8 cellular contexts compared by ENCODE assay signal in genomic region chr19:39833464-39834286, GRCh38.
DNase-seq lines count a peak whose midpoint lies in the region; ATAC-seq and TF ChIP-seq lines count a peak whose summit lies in the region.

DYRK1B (minus strand) TSS chr19:39834162; CDS start chr19:39831867, 2,295 bp downstream.

- peak within 1 kb of the TSS; percentile 92 for H3K4me3 Mint-ChIP-seq in nephron progenitor cell

- TF ChIP-seq CTCF in RWPE2 (IDR thresholded peaks at IDR 0.05; ENCODE audit: poor library complexity, severe bottlenecking) (no peak), foreskin fibroblast (IDR thresholded peaks at IDR 0.05; ENCODE audit: low read depth, low read length) (no peak), nephron progenitor cell (IDR thresholded peaks at IDR 0.05) (no peak)

- peaks cover 62% of the 10 kb centered on the region for H3K36me3 ChIP-seq in RWPE2 (ENCODE audit: low read depth)

- H3K27ac ChIP-seq in RWPE2 (ENCODE audit: poor library complexity, severe bottlenecking) = peak within 1 kb of the TSS; percentile 52

- peaks cover 38% of the 10 kb centered on the region for H3K4me1 Mint-ChIP-seq in nephron progenitor cell

- DNase-seq in DMS 273 (lab: John Stamatoyannopoulos, UW; ENCODE audit: unreplicated experiment) = peak; percentile 99
- DNase-seq in HuH-7.5 (ENCODE audit: low spot score) = peak; percentile 61
- DNase-seq in RWPE2 (ENCODE audit: low spot score) = peak; percentile 97
- peak; percentile 83 to 96 (median 92) for DNase-seq in activated naive CD4-positive, alpha-beta T cell (lab: John Stamatoyannopoulos, UW)
- DNase-seq in foreskin fibroblast = peak; percentile 95 to 99
- DNase-seq in nephron progenitor cell = peak; percentile 97
- peak; percentile 96 for DNase-seq in stimulated activated naive CD8-positive, alpha-beta T cell treated with anti-CD3 and anti-CD28 coated beads, Interleukin-15, Interleukin-2, amounts not matched to agents 100 U/mL and 50 U/mL, for 24 hours

- H3K36me3 Mint-ChIP-seq in nephron progenitor cell (ENCODE audit: low read depth) = peaks cover 68% of the 10 kb centered on the region

- H3K27me3 Mint-ChIP-seq in nephron progenitor cell (ENCODE audit: low read depth, poor library complexity) = no peaks in the 10 kb centered on the region

- ATAC-seq in GM21515 (IDR thresholded peaks at IDR 0.05; ENCODE audit: unreplicated experiment) (peak; percentile 82), RWPE2 (ENCODE audit: low read depth) (peak; percentile 95)
- peak; percentile 92 for ATAC-seq in stimulated activated naive CD8-positive, alpha-beta T cell treated with anti-CD3 and anti-CD28 coated beads, Interleukin-15, Interleukin-2, amounts not matched to agents 100 U/mL and 50 U/mL, for 24 hours

- no peaks in the 10 kb centered on the region for H3K9me3 ChIP-seq in RWPE2 (ENCODE audit: severe bottlenecking)

- peak within 1 kb of the TSS; percentile 97 for H3K27ac Mint-ChIP-seq in nephron progenitor cell

- no peaks in the 10 kb centered on the region for H3K27me3 ChIP-seq in RWPE2 (ENCODE audit: insufficient read depth, poor library complexity, severe bottlenecking)

- H3K4me1 ChIP-seq in RWPE2 (ENCODE audit: insufficient read depth, poor library complexity, severe bottlenecking) = no peaks in the 10 kb centered on the region

- H3K4me3 ChIP-seq in RWPE2 (ENCODE audit: severe bottlenecking) (peak within 1 kb of the TSS; percentile 72), foreskin fibroblast (ENCODE audit: low read depth in 1 of 2, low read length in 2 of 2) (peak within 1 kb of the TSS; percentile 89 to 99)

- H3K9me3 Mint-ChIP-seq in nephron progenitor cell = no peaks in the 10 kb centered on the region

Comparison
In these comparisons a context has a peak if more than half of its experiments do, and no peak if none do; other contexts are left out.
1. Peak in every context shown above with its lines: DNase-seq, ATAC-seq, H3K4me3 ChIP-seq and H3K27ac ChIP-seq.